Comparison of ENCODE assay signal across 2 cellular contexts in the genomic region with DNA sequence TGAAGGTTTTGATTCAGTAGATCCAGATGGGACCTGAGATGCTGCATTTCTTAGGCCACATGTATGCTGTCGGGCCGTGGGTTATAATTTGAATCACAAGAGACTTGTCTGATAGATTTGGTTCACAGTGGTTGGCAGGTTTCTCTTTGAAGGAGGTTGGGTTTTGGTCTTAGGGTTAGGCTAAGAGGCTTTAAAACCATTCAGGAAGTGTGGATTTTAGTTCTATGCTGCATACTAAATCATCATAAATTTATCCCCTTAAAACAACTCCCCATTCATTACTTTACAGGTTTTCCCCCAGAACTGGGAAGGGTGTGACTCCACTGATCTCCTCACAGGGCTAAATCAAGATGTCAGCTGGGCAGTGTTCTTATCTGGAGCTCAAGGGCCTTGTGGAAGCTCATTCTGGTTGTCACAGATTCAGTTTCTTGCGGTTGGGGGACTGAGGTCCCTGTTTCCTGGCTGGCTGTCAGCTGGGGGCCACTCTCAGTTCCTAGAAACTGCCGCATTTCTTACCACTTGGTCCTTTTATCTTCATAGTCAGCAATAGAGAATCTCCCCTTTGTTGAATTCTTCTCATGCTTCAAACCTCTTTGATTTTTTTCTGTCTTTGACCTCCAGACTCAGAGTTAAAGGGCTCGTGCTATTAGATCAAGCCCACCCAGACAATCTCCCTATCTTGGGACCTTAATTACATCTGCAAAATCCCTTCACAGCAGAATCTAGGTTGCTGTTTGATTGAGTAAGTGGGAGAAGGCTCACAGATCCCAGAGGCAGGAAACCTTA.
TF ChIP-seq lines count a peak whose summit lies in the region.

No MANE protein-coding gene starts in this region.

TF ChIP-seq in GM23338, 12 proteins besides CTCF, POLR2A, EP300 and RAD21 (continues in another document):
- no peak for TF ChIP-seq JUNB (IDR thresholded peaks at IDR 0.05; ENCODE audit: unreplicated experiment)
- TF ChIP-seq, protein P1, sequence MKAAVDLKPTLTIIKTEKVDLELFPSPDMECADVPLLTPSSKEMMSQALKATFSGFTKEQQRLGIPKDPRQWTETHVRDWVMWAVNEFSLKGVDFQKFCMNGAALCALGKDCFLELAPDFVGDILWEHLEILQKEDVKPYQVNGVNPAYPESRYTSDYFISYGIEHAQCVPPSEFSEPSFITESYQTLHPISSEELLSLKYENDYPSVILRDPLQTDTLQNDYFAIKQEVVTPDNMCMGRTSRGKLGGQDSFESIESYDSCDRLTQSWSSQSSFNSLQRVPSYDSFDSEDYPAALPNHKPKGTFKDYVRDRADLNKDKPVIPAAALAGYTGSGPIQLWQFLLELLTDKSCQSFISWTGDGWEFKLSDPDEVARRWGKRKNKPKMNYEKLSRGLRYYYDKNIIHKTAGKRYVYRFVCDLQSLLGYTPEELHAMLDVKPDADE (IDR thresholded peaks at IDR 0.05) = no peak
- TF ChIP-seq, protein P2, sequence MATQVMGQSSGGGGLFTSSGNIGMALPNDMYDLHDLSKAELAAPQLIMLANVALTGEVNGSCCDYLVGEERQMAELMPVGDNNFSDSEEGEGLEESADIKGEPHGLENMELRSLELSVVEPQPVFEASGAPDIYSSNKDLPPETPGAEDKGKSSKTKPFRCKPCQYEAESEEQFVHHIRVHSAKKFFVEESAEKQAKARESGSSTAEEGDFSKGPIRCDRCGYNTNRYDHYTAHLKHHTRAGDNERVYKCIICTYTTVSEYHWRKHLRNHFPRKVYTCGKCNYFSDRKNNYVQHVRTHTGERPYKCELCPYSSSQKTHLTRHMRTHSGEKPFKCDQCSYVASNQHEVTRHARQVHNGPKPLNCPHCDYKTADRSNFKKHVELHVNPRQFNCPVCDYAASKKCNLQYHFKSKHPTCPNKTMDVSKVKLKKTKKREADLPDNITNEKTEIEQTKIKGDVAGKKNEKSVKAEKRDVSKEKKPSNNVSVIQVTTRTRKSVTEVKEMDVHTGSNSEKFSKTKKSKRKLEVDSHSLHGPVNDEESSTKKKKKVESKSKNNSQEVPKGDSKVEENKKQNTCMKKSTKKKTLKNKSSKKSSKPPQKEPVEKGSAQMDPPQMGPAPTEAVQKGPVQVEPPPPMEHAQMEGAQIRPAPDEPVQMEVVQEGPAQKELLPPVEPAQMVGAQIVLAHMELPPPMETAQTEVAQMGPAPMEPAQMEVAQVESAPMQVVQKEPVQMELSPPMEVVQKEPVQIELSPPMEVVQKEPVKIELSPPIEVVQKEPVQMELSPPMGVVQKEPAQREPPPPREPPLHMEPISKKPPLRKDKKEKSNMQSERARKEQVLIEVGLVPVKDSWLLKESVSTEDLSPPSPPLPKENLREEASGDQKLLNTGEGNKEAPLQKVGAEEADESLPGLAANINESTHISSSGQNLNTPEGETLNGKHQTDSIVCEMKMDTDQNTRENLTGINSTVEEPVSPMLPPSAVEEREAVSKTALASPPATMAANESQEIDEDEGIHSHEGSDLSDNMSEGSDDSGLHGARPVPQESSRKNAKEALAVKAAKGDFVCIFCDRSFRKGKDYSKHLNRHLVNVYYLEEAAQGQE (IDR thresholded peaks at IDR 0.05; ENCODE audit: unreplicated experiment) = no peak
- TF ChIP-seq ZNF114 (CRISPR knock-in tag; IDR thresholded peaks at IDR 0.05) = no peak
- TF ChIP-seq EZH2 (IDR thresholded peaks at IDR 0.05; ENCODE audit: low read depth, unreplicated experiment) = no peak
- TF ChIP-seq CREB1 (CRISPR knock-in tag; IDR thresholded peaks at IDR 0.05; ENCODE audit: low read depth) = no peak
- TF ChIP-seq NANOG (IDR thresholded peaks at IDR 0.05; ENCODE audit: borderline replicate concordance) = no peak
- TF ChIP-seq STAT1 (IDR thresholded peaks at IDR 0.05; ENCODE audit: unreplicated experiment) = no peak

TF ChIP-seq in H1, 55 proteins besides CTCF, POLR2A, EP300 and RAD21:
- no peak for TF ChIP-seq TBP (IDR thresholded peaks at IDR 0.05; ENCODE audit: low read depth, low read length)
- TF ChIP-seq GABPA (IDR thresholded peaks at IDR 0.05; ENCODE audit: borderline replicate concordance, insufficient read depth, low read length) = no peak
- TF ChIP-seq SP2 (IDR thresholded peaks at IDR 0.05; ENCODE audit: low read length) = no peak
- no peak for TF ChIP-seq HDAC6 (IDR thresholded peaks at IDR 0.05; ENCODE audit: low read depth, low read length)
- TF ChIP-seq, protein P3, sequence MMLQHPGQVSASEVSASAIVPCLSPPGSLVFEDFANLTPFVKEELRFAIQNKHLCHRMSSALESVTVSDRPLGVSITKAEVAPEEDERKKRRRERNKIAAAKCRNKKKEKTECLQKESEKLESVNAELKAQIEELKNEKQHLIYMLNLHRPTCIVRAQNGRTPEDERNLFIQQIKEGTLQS (IDR thresholded peaks at IDR 0.05; ENCODE audit: insufficient read depth, low read depth, low read length) = no peak
- TF ChIP-seq POLR2AphosphoS5 (IDR thresholded peaks at IDR 0.05; ENCODE audit: low read depth, low read length) = no peak
- no peak for TF ChIP-seq CBX5 (IDR thresholded peaks at IDR 0.05; ENCODE audit: low read depth, low read length)
- no peak for TF ChIP-seq KDM4A (IDR thresholded peaks at IDR 0.05; ENCODE audit: low read depth, low read length, severe bottlenecking)
- no peak for TF ChIP-seq TAF1 (IDR thresholded peaks at IDR 0.05; ENCODE audit: low read depth, low read length)
- no peak for TF ChIP-seq MAFK (IDR thresholded peaks at IDR 0.05; ENCODE audit: low read depth, low read length)
- no peak for TF ChIP-seq SUZ12 (IDR thresholded peaks at IDR 0.05; ENCODE audit: low read length)
- no peak for TF ChIP-seq BACH1 (IDR thresholded peaks at IDR 0.05; ENCODE audit: low read length)
- no peak for TF ChIP-seq CTBP2 (IDR thresholded peaks at IDR 0.05; ENCODE audit: borderline replicate concordance, insufficient read depth, insufficient read length, low read length)
- no peak for TF ChIP-seq HDAC2 (IDR thresholded peaks at IDR 0.05; ENCODE audit: borderline replicate concordance in 1 of 2, low read depth in 2 of 2, low read length in 2 of 2)
- TF ChIP-seq TAF7 (optimal IDR thresholded peaks at IDR 0.05; ENCODE audit: borderline replicate concordance, low read depth, low read length) = no peak
